ENCODE assay signal across 12 cellular contexts in genomic region chr3:187968883-187969580, GRCh38.
A peak's percentile ranks its signal among the peaks of the same experiment; 100 is the strongest.
DNase-seq lines count a peak whose midpoint lies in the region; ATAC-seq and TF ChIP-seq lines count a peak whose summit lies in the region.
"Had no signal": no experiment of that assay in that cellular context is flagged by ENCODE, and none has a peak within 500 bp of the region (broad histone marks: within the 10 kb centered on the region; RNA-seq: fewer than 3 reads in every experiment).

No MANE protein-coding gene starts in this region.

- intact Hi-C loops in left ventricle myocardium inferior (cut with micrococcal nuclease) (no loop called here), upper lobe of right lung (cut with DNase I) (no loop called here)

- H3K36me3 ChIP-seq in left ventricle myocardium inferior, result no peaks in the 10 kb centered on the region
- no peaks in the 10 kb centered on the region for H3K36me3 ChIP-seq in upper lobe of right lung
- H3K36me3 ChIP-seq in BE2C, result no peaks in the 10 kb centered on the region
- H3K36me3 ChIP-seq: thoracic aorta had no signal

- TF ChIP-seq CTCF in left ventricle myocardium inferior (IDR thresholded peaks at IDR 0.05; ENCODE audit: borderline replicate concordance), result no peak
- no peak for TF ChIP-seq CTCF in upper lobe of right lung (IDR thresholded peaks at IDR 0.05)
- no peak for TF ChIP-seq CTCF in BE2C (IDR thresholded peaks at IDR 0.05; ENCODE audit: low read depth, low read length)

- H3K9me3 ChIP-seq in left ventricle myocardium inferior (replicated peaks), result no peaks in the 10 kb centered on the region
- H3K9me3 ChIP-seq in upper lobe of right lung, result no peaks in the 10 kb centered on the region
- no peaks in the 10 kb centered on the region for H3K9me3 ChIP-seq in BE2C
- H3K9me3 ChIP-seq: thoracic aorta had no signal

- H3K4me1 Mint-ChIP-seq in activated T-cell treated with anti-CD3 and anti-CD28 coated beads, Interleukin-2, amount 50 U/mL, for 72 hours (ENCODE audit: low read depth), result peaks cover 28% of the 10 kb centered on the region
- peaks cover 9% of the 10 kb centered on the region for H3K4me1 Mint-ChIP-seq in activated T-cell treated with anti-CD3 and anti-CD28 coated beads, Interleukin-2, amount 50 U/mL, for 4 hours (ENCODE audit: low read depth)

- no peak overlapping the region for H3K27ac Mint-ChIP-seq in activated T-cell treated with anti-CD3 and anti-CD28 coated beads, Interleukin-2, amount 50 U/mL, for 72 hours

- H3K9me3 Mint-ChIP-seq in activated T-cell treated with anti-CD3 and anti-CD28 coated beads, Interleukin-2, amount 50 U/mL, for 72 hours, result no peaks in the 10 kb centered on the region
- H3K9me3 Mint-ChIP-seq in activated T-cell treated with anti-CD3 and anti-CD28 coated beads, Interleukin-2, amount 50 U/mL, for 4 hours, result no peaks in the 10 kb centered on the region

- H3K4me3 ChIP-seq in left ventricle myocardium inferior, result no peak overlapping the region
- H3K4me3 ChIP-seq in upper lobe of right lung, result no peak overlapping the region
- no peak overlapping the region for H3K4me3 ChIP-seq in BE2C (ENCODE audit: low read depth, low read length)
- H3K4me3 ChIP-seq: coronary artery, thoracic aorta had no signal

- peaks cover 27% of the 10 kb centered on the region for H3K27me3 Mint-ChIP-seq in activated T-cell treated with anti-CD3 and anti-CD28 coated beads, Interleukin-2, amount 50 U/mL, for 72 hours (ENCODE audit: low read depth)
- H3K27me3 Mint-ChIP-seq in activated T-cell treated with anti-CD3 and anti-CD28 coated beads, Interleukin-2, amount 50 U/mL, for 4 hours (ENCODE audit: low read depth), result no peaks in the 10 kb centered on the region

- DNase-seq in activated T-cell treated with anti-CD3 and anti-CD28 coated beads, Interleukin-2, amount 50 U/mL, for 72 hours, result no peak
- DNase-seq in activated T-cell treated with anti-CD3 and anti-CD28 coated beads, Interleukin-2, amount 50 U/mL, for 4 hours, result no peak
- DNase-seq in SKM-1 treated with dmso at 0.1 percent for 144 hours (lab: John Stamatoyannopoulos, UW; ENCODE audit: unreplicated experiment), result peak; percentile 94
- no peak for DNase-seq in left ventricle myocardium inferior
- DNase-seq in upper lobe of right lung, result no peak
- DNase-seq in NCI-H1694 (lab: John Stamatoyannopoulos, UW), result no peak
- no peak for DNase-seq in BE2C
- DNase-seq: activated CD4-positive, alpha-beta T cell treated with anti-CD3 and anti-CD28 coated beads, Interleukin-2, amount 50 U/mL, for 48 hours; C1 segment of cervical spinal cord had no signal

- H3K4me1 ChIP-seq in left ventricle myocardium inferior (peaks cover 24% of the 10 kb centered on the region), upper lobe of right lung (peaks cover 17% of the 10 kb centered on the region), BE2C (no peaks in the 10 kb centered on the region)

- H3K27ac ChIP-seq in left ventricle myocardium inferior (replicated peaks), result peak overlapping the region; percentile 19
- no peak overlapping the region for H3K27ac ChIP-seq in upper lobe of right lung
- H3K27ac ChIP-seq: coronary artery, thoracic aorta had no signal

- no peak overlapping the region for H3K4me3 Mint-ChIP-seq in activated T-cell treated with anti-CD3 and anti-CD28 coated beads, Interleukin-2, amount 50 U/mL, for 72 hours
- H3K4me3 Mint-ChIP-seq in activated T-cell treated with anti-CD3 and anti-CD28 coated beads, Interleukin-2, amount 50 U/mL, for 4 hours, result no peak overlapping the region

- H3K27me3 ChIP-seq in left ventricle myocardium inferior (ENCODE audit: low read depth), result no peaks in the 10 kb centered on the region
- no peaks in the 10 kb centered on the region for H3K27me3 ChIP-seq in upper lobe of right lung
- H3K27me3 ChIP-seq in BE2C, result no peaks in the 10 kb centered on the region

- no peaks in the 10 kb centered on the region for H3K36me3 Mint-ChIP-seq in activated T-cell treated with anti-CD3 and anti-CD28 coated beads, Interleukin-2, amount 50 U/mL, for 72 hours (ENCODE audit: insufficient read depth in 2 of 2)
- no peaks in the 10 kb centered on the region for H3K36me3 Mint-ChIP-seq in activated T-cell treated with anti-CD3 and anti-CD28 coated beads, Interleukin-2, amount 50 U/mL, for 4 hours (ENCODE audit: insufficient read depth)

- ATAC-seq in activated T-cell treated with anti-CD3 and anti-CD28 coated beads, Interleukin-2, amount 50 U/mL, for 72 hours (replicated peaks in 1 of 2), result peak; percentile 25 to 30
- ATAC-seq in activated T-cell treated with anti-CD3 and anti-CD28 coated beads, Interleukin-2, amount 50 U/mL, for 4 hours, result no peak
- ATAC-seq in upper lobe of right lung, result peak; percentile 69
- no peak for ATAC-seq in GM18870 (IDR thresholded peaks at IDR 0.05; ENCODE audit: unreplicated experiment)

Comparison
In these comparisons a context has a peak if more than half of its experiments do, and no peak if none do; other contexts are left out.
1. ATAC-seq: peak in activated T-cell treated with anti-CD3 and anti-CD28 coated beads, Interleukin-2, amount 50 U/mL, for 72 hours (2 of 2) and upper lobe of right lung (single experiment); none in activated T-cell treated with anti-CD3 and anti-CD28 coated beads, Interleukin-2, amount 50 U/mL, for 4 hours (0 of 2) and GM18870 (single experiment).